Comparison of ENCODE assay signal across 1 cellular context in the genomic region with DNA sequence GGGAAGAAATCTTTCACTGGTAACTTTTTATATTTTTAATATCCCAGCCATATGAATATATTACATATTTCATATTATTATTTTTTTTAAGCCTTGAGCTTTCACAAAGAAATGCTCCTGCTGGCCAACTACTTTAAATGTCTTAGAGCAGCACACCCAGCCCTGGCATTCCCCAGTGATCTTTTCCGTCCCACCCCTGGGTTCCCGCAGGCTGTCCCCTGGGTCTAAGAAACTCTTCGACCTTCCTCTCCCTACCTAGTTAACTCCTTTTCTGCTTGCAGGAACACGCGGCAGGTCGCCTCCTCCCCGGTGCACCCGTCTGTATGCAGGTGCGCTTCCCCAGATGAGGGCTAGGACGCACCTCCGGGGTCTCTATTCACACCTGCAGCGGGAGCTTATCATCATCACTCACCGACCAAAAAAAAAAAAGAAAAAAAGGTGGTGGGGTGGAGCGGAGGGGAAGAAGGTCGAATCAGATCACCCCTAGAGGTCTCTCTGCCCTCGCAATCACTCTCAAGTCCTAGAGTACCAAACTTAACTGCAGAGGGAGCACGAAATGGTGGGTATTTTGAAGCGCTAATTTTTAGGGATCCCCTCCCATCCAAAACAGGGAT.
TF ChIP-seq lines count a peak whose summit lies in the region.

No MANE protein-coding gene starts in this region.

TF ChIP-seq in endothelial cell of umbilical vein, 7 proteins besides CTCF, POLR2A, EP300 and RAD21 (continued from another document):
- no peak for TF ChIP-seq EZH2 (IDR thresholded peaks at IDR 0.05; ENCODE audit: borderline replicate concordance, low read depth, low read length, severe bottlenecking)
- no peak for TF ChIP-seq FOS (IDR thresholded peaks at IDR 0.05; ENCODE audit: borderline replicate concordance, insufficient read depth, low read length)
- TF ChIP-seq POLR2AphosphoS5 (IDR thresholded peaks at IDR 0.05; ENCODE audit: insufficient read depth, low read depth, low read length) = no peak
- TF ChIP-seq MYC (IDR thresholded peaks at IDR 0.05; ENCODE audit: low read depth, low read length) = no peak
